Comparison of ENCODE assay signal across 18 cellular contexts in genomic region chr11:61851900-61852295, GRCh38. TPM values are rescaled to one million over a fixed set of nuclear protein-coding genes. Genes with fewer than 3 reads are reported as not detected.
DNase-seq lines count a peak whose midpoint lies in the region; ATAC-seq and TF ChIP-seq lines count a peak whose summit lies in the region.
"Had no signal": no experiment of that assay in that cellular context is flagged by ENCODE, and none has a peak within 500 bp of the region (broad histone marks: within the 10 kb centered on the region; RNA-seq: fewer than 3 reads in every experiment).

No MANE protein-coding gene starts in this region.

- no peak overlapping the region for H3K4me2 ChIP-seq in osteoblast (ENCODE audit: insufficient read depth, low read length)
- H3K4me2 ChIP-seq: GM23338, PC-9 had no signal

- no peaks in the 10 kb centered on the region for H4K20me1 ChIP-seq in osteoblast (ENCODE audit: insufficient read depth, low read length)

- TF ChIP-seq CTCF in heart right ventricle (IDR thresholded peaks at IDR 0.05) (no peak), dorsolateral prefrontal cortex (IDR thresholded peaks at IDR 0.05 in 54 of 56, conservative IDR thresholded peaks at IDR 0.05 in 2 of 56; ENCODE audit: low read depth in 1 of 56, partially characterized antibody in 56 of 56) (no peak), osteoblast (IDR thresholded peaks at IDR 0.05; ENCODE audit: extremely low read depth, low read depth, low read length) (no peak)

- H3K4me3 ChIP-seq in heart right ventricle (no peak overlapping the region), dorsolateral prefrontal cortex (no peak overlapping the region), osteoblast (ENCODE audit: insufficient read depth, low read length) (no peak overlapping the region)
- H3K4me3 ChIP-seq: GM23338, PC-9 had no signal

- H3K27ac ChIP-seq in heart right ventricle, result peak overlapping the region in 9 of 10 donors; percentile 12 to 83 (median 70)
- peak overlapping the region in 45 of 59 donors; percentile 30 to 81 (median 68) for H3K27ac ChIP-seq in dorsolateral prefrontal cortex
- no peak overlapping the region for H3K27ac ChIP-seq in osteoblast (ENCODE audit: low read depth, low read length)
- H3K27ac ChIP-seq: PC-9 had no signal

- H3K79me2 ChIP-seq in osteoblast (ENCODE audit: insufficient read depth, low read length), result no peaks in the 10 kb centered on the region

- peaks cover 5 to 36% (median 18%) of the 10 kb centered on the region in 9 donors for H3K4me1 ChIP-seq in heart right ventricle
- no peaks in the 10 kb centered on the region for H3K4me1 ChIP-seq in osteoblast (ENCODE audit: insufficient read depth, low read length)

- no peak for DNase-seq in heart right ventricle
- DNase-seq in cardiac septum (ENCODE audit: low spot score), result no peak
- no peak for DNase-seq in dorsolateral prefrontal cortex
- DNase-seq in osteoblast (ENCODE audit: insufficient read length, low spot score, missing footprints), result peak; percentile 66
- DNase-seq in RKO (ENCODE audit: low spot score), result no peak
- no peak for DNase-seq in AG08395 (ENCODE audit: low spot score)
- DNase-seq: Calu3; CD4-positive, CD25-positive, alpha-beta regulatory T cell; DMS53; NCI-H1105 treated with DMSO at 0.1 percent for 48 hours; NCI-H1694 treated with DMSO at 0.1 percent for 48 hours; NCI-H2107; NCI-H2227 treated with DMSO at 0.1 percent for 48 hours; NCI-H524; PC-9; SHP77 had no signal

- no peaks in the 10 kb centered on the region for H3K27me3 ChIP-seq in heart right ventricle
- H3K27me3 ChIP-seq in dorsolateral prefrontal cortex, result no peaks in the 10 kb centered on the region
- H3K27me3 ChIP-seq in osteoblast (ENCODE audit: insufficient read depth, low read length), result no peaks in the 10 kb centered on the region

- intact Hi-C loops in heart right ventricle (cut with DNase I) (loop anchor here in 2 of 10 donors (5.0 kb wide), 1 partner anchor 35 kb away; the partner anchor contains the start of gene FADS1 (in 2 of the 2)), cardiac septum (cut with DNase I) (no loop called here), dorsolateral prefrontal cortex (cut with DNase I) (loop anchor here in 1 of 2 donors (5.0 kb wide), 1 partner anchor 35 kb away; the partner anchor contains the start of gene FADS1)

- 61 to 64% methylated on average over 6 of the region's 6 CpGs for WGBS in heart right ventricle, 2 donors

- peaks cover 0 to 76% (median 10%) of the 10 kb centered on the region in 9 donors for H3K36me3 ChIP-seq in heart right ventricle
- H3K36me3 ChIP-seq in osteoblast (ENCODE audit: insufficient read depth, low read length), result peaks cover 31% of the 10 kb centered on the region

- H3K9me3 ChIP-seq in heart right ventricle, result no peaks in the 10 kb centered on the region
- no peaks in the 10 kb centered on the region for H3K9me3 ChIP-seq in osteoblast (ENCODE audit: low read depth, low read length)

- H2AFZ ChIP-seq in osteoblast (ENCODE audit: low read length), result no peak overlapping the region
- H2AFZ ChIP-seq: GM23338, PC-9 had no signal

- ATAC-seq in heart right ventricle, result no peak
- no peak for ATAC-seq in GM19351 (IDR thresholded peaks at IDR 0.05; ENCODE audit: unreplicated experiment)
- ATAC-seq: GM23338 had no signal

RNA-seq across cellular contexts. Expression of gene FADS2, which starts 23.8 kb away (rescaled TPM):
- total RNA-seq in heart right ventricle, result 10 to 100 TPM; 15.1 to 37.0 (median 23.5) TPM
- polyA plus RNA-seq in heart right ventricle, result 10 to 100 TPM; 12.2 to 31.6 TPM
- total RNA-seq in cardiac septum, result 25.8 TPM
- 100 to 1,000 TPM in 112 of 120 experiments, 10 to 100 TPM in 8; 72.8 to 347 (median 162) TPM for total RNA-seq in dorsolateral prefrontal cortex
- 258 and 275 TPM in 2 replicates for total RNA-seq in osteoblast

RNA-seq across cellular contexts. Expression of gene FADS1, which starts 35.1 kb away (rescaled TPM):
- total RNA-seq in heart right ventricle, result 10 to 100 TPM; 16.4 to 37.4 (median 25.4) TPM
- polyA plus RNA-seq in heart right ventricle, result 10 to 100 TPM; 13.8 to 35.2 TPM
- total RNA-seq in cardiac septum, result 34.0 TPM
- 100 to 1,000 TPM in 23 of 120 experiments, 10 to 100 TPM in 97; 47.3 to 195 (median 80.7) TPM for total RNA-seq in dorsolateral prefrontal cortex
- total RNA-seq in osteoblast, result 303 and 323 TPM in 2 replicates

RNA-seq across cellular contexts. Expression of gene FADS3, which starts 39.4 kb away (rescaled TPM):
- total RNA-seq in heart right ventricle, result 100 to 1,000 TPM in 1 of 10 donors, 10 to 100 TPM in 9; 54.9 to 119 (median 71.1) TPM
- polyA plus RNA-seq in heart right ventricle, result 100 to 1,000 TPM; 119 to 217 TPM
- 126 TPM for total RNA-seq in cardiac septum
- total RNA-seq in dorsolateral prefrontal cortex, result 100 to 1,000 TPM in 31 of 120 experiments, 10 to 100 TPM in 89; 52.0 to 134 (median 87.6) TPM
- total RNA-seq in osteoblast, result 127 and 144 TPM in 2 replicates

RNA-seq across cellular contexts. Expression of gene FEN1, which starts 59.2 kb away (rescaled TPM):
- total RNA-seq in heart right ventricle, result 1 to 10 TPM; 3.7 to 8.6 (median 6.2) TPM
- 1 to 10 TPM; 2.1 to 8.8 TPM for polyA plus RNA-seq in heart right ventricle
- total RNA-seq in cardiac septum, result 5.8 TPM
- total RNA-seq in dorsolateral prefrontal cortex, result 10 to 100 TPM in 100 of 120 experiments, 1 to 10 TPM in 20; 4.7 to 24.3 (median 13.8) TPM
- 7.7 and 9.0 TPM in 2 replicates for total RNA-seq in osteoblast

RNA-seq across cellular contexts. Expression of gene TMEM258, which starts 59.5 kb away (rescaled TPM):
- total RNA-seq in heart right ventricle (100 to 1,000 TPM in 9 of 10 donors, 10 to 100 TPM in 1; 98.9 to 142 (median 109) TPM), cardiac septum (97.1 TPM), dorsolateral prefrontal cortex (100 to 1,000 TPM in 1 of 120 experiments, 10 to 100 TPM in 119; 40.6 to 123 (median 65.5) TPM), osteoblast (63.3 and 81.9 TPM in 2 replicates)
- 100 to 1,000 TPM in 1 of 2 donors, 10 to 100 TPM in 1; 80.7 to 273 TPM for polyA plus RNA-seq in heart right ventricle
